Comparison of ENCODE assay signal across 1 cellular context in genomic region chr1:172357753-172358152, GRCh38.
TF ChIP-seq lines count a peak whose summit lies in the region.

No MANE protein-coding gene starts in this region.

TF ChIP-seq in IMR-90, 13 proteins besides CTCF, POLR2A, EP300 and RAD21 (continued from another document):
- no peak for TF ChIP-seq BHLHE40 (IDR thresholded peaks at IDR 0.05; ENCODE audit: low read depth, low read length)
- no peak for TF ChIP-seq MAFK (IDR thresholded peaks at IDR 0.05; ENCODE audit: low read depth, low read length)
